In genomic region chr20:50146732-50147662, GRCh38 we compare ENCODE assay signal across 9 cellular contexts. TPM values are rescaled to one million over a fixed set of nuclear protein-coding genes. Genes with fewer than 3 reads are reported as not detected.
DNase-seq lines count a peak whose midpoint lies in the region; ATAC-seq, FAIRE-seq and TF ChIP-seq lines count a peak whose summit lies in the region.
"Had no signal": no experiment of that assay in that cellular context is flagged by ENCODE, and none has a peak within 500 bp of the region (broad histone marks: within the 10 kb centered on the region; RNA-seq: fewer than 3 reads in every experiment).

No MANE protein-coding gene starts in this region.

- 0 out of 2 replicates have a peak overlapping the region, but pooled peaks have one; percentile 77 for H2BK12ac ChIP-seq in H1 (ENCODE audit: low read depth, low read length)

- no peak overlapping the region for H2BK120ac ChIP-seq in H1 (replicated peaks; ENCODE audit: low read depth, low read length)

- H3K27ac ChIP-seq in H1 (ENCODE audit: low read depth, low read length) (peak overlapping the region; percentile 56), osteoblast (ENCODE audit: low read depth, low read length) (peak overlapping the region; percentile 94), tibial nerve (peak overlapping the region in 3 of 4 donors; percentile 66 to 86 (median 81))
- H3K27ac ChIP-seq: 22Rv1 had no signal

- TF ChIP-seq RAD21 in H1 (IDR thresholded peaks at IDR 0.05 in 1 of 2, conservative IDR thresholded peaks at IDR 0.05 in 1 of 2; ENCODE audit: low read depth in 2 of 2, low read length in 2 of 2) = no peak

- intact Hi-C loops in activated CD4-positive, alpha-beta memory T cell treated with anti-CD3 and anti-CD28 coated beads for 36 hours (cut with micrococcal nuclease) = loop anchor here (1.0 to 2.0 kb wide), 3 partner anchors 19 to 36 kb away; no protein-coding TSS in a partner anchor

- H3K27me3 ChIP-seq in H1 (replicated peaks in 1 of 4; ENCODE audit: control insufficient read depth in 3 of 4, extremely low read depth in 1 of 4, insufficient read depth in 3 of 4, low read length in 3 of 4) = no peaks in the 10 kb centered on the region
- H3K27me3 ChIP-seq in osteoblast (ENCODE audit: insufficient read depth, low read length) = no peaks in the 10 kb centered on the region
- H3K27me3 ChIP-seq in tibial nerve = no peaks in the 10 kb centered on the region

- H3K79me1 ChIP-seq in H1 (ENCODE audit: low read depth, low read length) = peaks cover 24% of the 10 kb centered on the region

- no peak overlapping the region; a peak in 2 of 7 replicates for H3K9ac ChIP-seq in H1 (replicated peaks in 1 of 4; ENCODE audit: extremely low read depth in 1 of 4, low read depth in 3 of 4, low read length in 3 of 4)

- H4K20me1 ChIP-seq in H1 (replicated peaks in 1 of 2; ENCODE audit: control insufficient read depth in 1 of 2, insufficient read depth in 2 of 2, low read length in 2 of 2) (peaks cover 15 to 23% of the 10 kb centered on the region in 2 experiments), osteoblast (ENCODE audit: insufficient read depth, low read length) (peaks cover 26% of the 10 kb centered on the region)

- no peak overlapping the region for H3K14ac ChIP-seq in H1 (ENCODE audit: insufficient read length)

- H4K5ac ChIP-seq in H1 (ENCODE audit: insufficient read length, low read depth, low read length) = no peak overlapping the region

- H4K8ac ChIP-seq in H1 (ENCODE audit: extremely low read depth, insufficient read depth, low read length) = no peak overlapping the region

- in situ Hi-C loops in KBM-7 (cut with MboI; ENCODE audit: low pct_unique_long_range_greater_than_20kb, low sequenced_read_pairs) = no loop called here

- peak overlapping the region; percentile 3; the same call in 1 of the 2 replicates for H3K18ac ChIP-seq in H1 (ENCODE audit: extremely low read depth, low read length)

- H3K56ac ChIP-seq in H1 (replicated peaks; ENCODE audit: insufficient read length, low read depth, low read length) = no peak overlapping the region

- no peak for FAIRE-seq in H1 (lab: Jason Lieb, UNC)

- peak overlapping the region; percentile 23; the same call in 1 of the 2 replicates for H2BK15ac ChIP-seq in H1 (ENCODE audit: low read length)

- no peaks in the 10 kb centered on the region for H3K9me3 Mint-ChIP-seq in activated CD4-positive, alpha-beta memory T cell treated with anti-CD3 and anti-CD28 coated beads for 36 hours

- H3K36me3 Mint-ChIP-seq in activated CD4-positive, alpha-beta memory T cell treated with anti-CD3 and anti-CD28 coated beads for 36 hours = peaks cover 24% of the 10 kb centered on the region

- no peak overlapping the region for H3K23ac ChIP-seq in H1 (ENCODE audit: insufficient read length)

- POLR2A ChIA-PET in activated CD4-positive, alpha-beta memory T cell treated with anti-CD3 and anti-CD28 coated beads for 36 hours (lab: Charles Lee) = interaction anchor here (0.6 to 1.6 kb wide), 5 partner anchors 25 to 211 kb away, joined by 3 to 5 read pairs (median 3); partner anchors contain the start of gene RNF114
- POLR2A ChIA-PET in H1 (lab: Charles Lee; ENCODE audit: partially characterized antibody) = interaction anchor here (0.8 to 1.3 kb wide), 4 partner anchors 9 to 73 kb away, joined by 3 to 5 read pairs (median 4); no protein-coding TSS in a partner anchor

- H3K4me3 ChIP-seq in H1 (ENCODE audit: extremely low read depth in 1 of 4, insufficient read depth in 2 of 4, low read depth in 3 of 4, low read length in 4 of 4) (no peak overlapping the region), osteoblast (ENCODE audit: insufficient read depth, low read length) (peak overlapping the region; percentile 19), tibial nerve (no peak overlapping the region)

- no peaks in the 10 kb centered on the region for H3K23me2 ChIP-seq in H1 (ENCODE audit: low read depth, low read length)

- H3K4me1 ChIP-seq in H1 (replicated peaks in 1 of 4; ENCODE audit: control insufficient read depth in 3 of 4, insufficient read depth in 4 of 4, low read length in 3 of 4) (peaks cover 14 to 26% (median 19%) of the 10 kb centered on the region in 4 experiments), osteoblast (ENCODE audit: insufficient read depth, low read length) (peaks cover 58% of the 10 kb centered on the region), tibial nerve (peaks cover 0 to 78% (median 30%) of the 10 kb centered on the region in 4 donors)

- ATAC-seq in HG03108 (IDR thresholded peaks at IDR 0.05; ENCODE audit: unreplicated experiment) = no peak

- H2AK5ac ChIP-seq in H1 (ENCODE audit: low read depth, low read length) = no peak overlapping the region

- H3K4me3 Mint-ChIP-seq in activated CD4-positive, alpha-beta memory T cell treated with anti-CD3 and anti-CD28 coated beads for 36 hours = peak overlapping the region; percentile 73

- H3K27ac Mint-ChIP-seq in activated CD4-positive, alpha-beta memory T cell treated with anti-CD3 and anti-CD28 coated beads for 36 hours = peak overlapping the region; percentile 99

- TF ChIP-seq POLR2A in H1 (IDR thresholded peaks at IDR 0.05; ENCODE audit: control extremely low read depth in 1 of 2, low read depth in 2 of 2, low read length in 2 of 2) = no peak
- TF ChIP-seq POLR2A in tibial nerve (IDR thresholded peaks at IDR 0.05) = no peak

- peak; percentile 38 for DNase-seq in NCI-H1436 (lab: John Stamatoyannopoulos, UW)
- no peak for DNase-seq in NCI-H1436 treated with DMSO at 0.1 percent for 48 hours (lab: John Stamatoyannopoulos, UW)
- peak; percentile 88 for DNase-seq in KBM-7
- peak; percentile 89 for DNase-seq in activated CD4-positive, alpha-beta memory T cell treated with anti-CD3 and anti-CD28 coated beads for 36 hours
- DNase-seq in H1 (ENCODE audit: low read depth in 1 of 2, low spot score in 2 of 2) = no peak
- DNase-seq in osteoblast (ENCODE audit: insufficient read length, low spot score, missing footprints) = peak; percentile 84
- DNase-seq in tibial nerve (ENCODE audit: low spot score in 2 of 2) = no peak

- peaks cover 67% of the 10 kb centered on the region for H3K4me1 Mint-ChIP-seq in activated CD4-positive, alpha-beta memory T cell treated with anti-CD3 and anti-CD28 coated beads for 36 hours (ENCODE audit: low read depth)

- peak overlapping the region; percentile 81; the same call in 1 of the 2 replicates for H2BK5ac ChIP-seq in H1 (ENCODE audit: low read depth, low read length)

- CTCF ChIA-PET in activated CD4-positive, alpha-beta memory T cell treated with anti-CD3 and anti-CD28 coated beads for 36 hours (lab: Charles Lee) = interaction anchor here (0.8 to 2.8 kb wide), 9 partner anchors 19 to 76 kb away, joined by 3 to 15 read pairs (median 4); no protein-coding TSS in a partner anchor
- CTCF ChIA-PET in H1 (lab: Charles Lee; ENCODE audit: partially characterized antibody) = interaction anchor here (0.6 to 8.5 kb wide), 14 partner anchors 9 to 75 kb away, joined by 3 to 141 read pairs (median 4); no protein-coding TSS in a partner anchor

- H3K9me3 ChIP-seq in H1 (ENCODE audit: insufficient read depth in 2 of 2, low read depth in 1 of 2, low read length in 1 of 2) (no peaks in the 10 kb centered on the region), osteoblast (ENCODE audit: low read depth, low read length) (no peaks in the 10 kb centered on the region), tibial nerve (no peaks in the 10 kb centered on the region)

- H3K4me2 ChIP-seq in H1 (ENCODE audit: insufficient read depth in 1 of 2, low read depth in 2 of 2, low read length in 2 of 2) = peak overlapping the region in 1 of 2 experiments; percentile 12; a peak in 1 of 4 replicates
- peak overlapping the region; percentile 26 for H3K4me2 ChIP-seq in osteoblast (ENCODE audit: insufficient read depth, low read length)

- H3K79me2 ChIP-seq in H1 (ENCODE audit: control insufficient read depth in 1 of 2, insufficient read depth in 2 of 2, low read length in 2 of 2) (peaks cover 0 to 65% of the 10 kb centered on the region in 2 experiments; a peak in 2 of 4 replicates), osteoblast (ENCODE audit: insufficient read depth, low read length) (peaks cover 82% of the 10 kb centered on the region)

- H3K36me3 ChIP-seq in H1 (ENCODE audit: control insufficient read depth in 2 of 4, insufficient read depth in 4 of 4, low read length in 3 of 4) (peaks cover 0 to 22% (median 5%) of the 10 kb centered on the region in 4 experiments; a peak in 4 of 8 replicates), osteoblast (ENCODE audit: insufficient read depth, low read length) (peaks cover 37% of the 10 kb centered on the region), tibial nerve (peaks cover 0 to 31% (median 3%) of the 10 kb centered on the region in 3 donors)

- peak overlapping the region; percentile 46 for H4K91ac ChIP-seq in H1 (replicated peaks; ENCODE audit: insufficient read length, low read length)

- WGBS in H1 (ENCODE audit: extremely low coverage in 1 of 2, insufficient coverage in 1 of 2, insufficient read length in 1 of 2, insufficient replicate concordance in 2 of 2, low coverage in 1 of 2, low lambda C conversion rate in 2 of 2, missing lambda C conversion rate in 1 of 2), 2 experiments = 76% methylated on average over 17 of the region's 17 CpGs; no CpG with 5 or more reads in 1 of the 2 experiments
- WGBS in tibial nerve, 2 donors = 47 to 50% methylated on average over 17 of the region's 17 CpGs

- H3K4ac ChIP-seq in H1 (replicated peaks; ENCODE audit: insufficient read length, low read depth, low read length) = no peak overlapping the region

- H3K27me3 Mint-ChIP-seq in activated CD4-positive, alpha-beta memory T cell treated with anti-CD3 and anti-CD28 coated beads for 36 hours = no peaks in the 10 kb centered on the region

- H2AFZ ChIP-seq in H1 (ENCODE audit: low read length) (no peak overlapping the region), osteoblast (ENCODE audit: low read length) (no peak overlapping the region)

- TF ChIP-seq EP300 in H1 (IDR thresholded peaks at IDR 0.05; ENCODE audit: borderline replicate concordance in 1 of 2, low read depth in 2 of 2, low read length in 2 of 2) = no peak
- peak in 1 of 2 donors; percentile 35 for TF ChIP-seq EP300 in tibial nerve (IDR thresholded peaks at IDR 0.05)

- no peak for TF ChIP-seq CTCF in H1 (IDR thresholded peaks at IDR 0.05; ENCODE audit: control extremely low read depth in 1 of 3, insufficient read depth in 1 of 3, low read depth in 1 of 3, low read length in 3 of 3)
- TF ChIP-seq CTCF in osteoblast (IDR thresholded peaks at IDR 0.05; ENCODE audit: extremely low read depth, low read depth, low read length) = no peak
- no peak for TF ChIP-seq CTCF in tibial nerve (IDR thresholded peaks at IDR 0.05)

- H2BK20ac ChIP-seq in H1 (ENCODE audit: low read length) = no peak overlapping the region

RNA-seq across cellular contexts. Expression of gene PEDS1, which starts 6.5 kb away (rescaled TPM):
- total RNA-seq in activated CD4-positive, alpha-beta memory T cell treated with anti-CD3 and anti-CD28 coated beads for 36 hours = 10 to 100 TPM; 15.0 to 16.9 TPM
- total RNA-seq in H1 (2021; fragmentation: NEBNext Ultra II Directional; extraction: Animal tissue kit (Norgen Biotek cat#: 25700)) = 28.9 and 33.3 TPM in 2 replicates
- polyA plus RNA-seq in H1 (2011; rRNA removed) = 75.9 and 82.7 TPM in 2 replicates
- polyA plus RNA-seq in H1 (2011; cell fraction: cytosol; rRNA removed) = 32.6 TPM
- 44.3 TPM for polyA plus RNA-seq in H1 (2011; cell fraction: nucleus; rRNA removed)
- polyA plus RNA-seq in H1 (2012, experiment 1 of 2) = 23.4 to 37.5 TPM (median 32.2 TPM) in 4 replicates
- polyA plus RNA-seq in H1 (2012, experiment 2 of 2) = 31.5 TPM
- polyA plus RNA-seq in H1 (2013, experiment 1 of 2) = 51.2 TPM
- 59.3 TPM for polyA plus RNA-seq in H1 (2013, experiment 2 of 2)
- polyA minus RNA-seq in H1 (2011; rRNA and poly(A)+ RNA removed) = 63.8 and 102 TPM in 2 replicates
- 37.4 TPM for polyA minus RNA-seq in H1 (2011; cell fraction: cytosol; rRNA and poly(A)+ RNA removed)
- 12.9 TPM for polyA minus RNA-seq in H1 (2011; cell fraction: nucleus; rRNA and poly(A)+ RNA removed)
- total RNA-seq in osteoblast (33.3 and 37.6 TPM in 2 replicates), tibial nerve (10 to 100 TPM; 26.4 to 36.7 (median 35.5) TPM)

RNA-seq across cellular contexts. Expression of gene UBE2V1, which starts 34.0 kb away (rescaled TPM):
- 100 to 1,000 TPM; 167 to 172 TPM for total RNA-seq in activated CD4-positive, alpha-beta memory T cell treated with anti-CD3 and anti-CD28 coated beads for 36 hours
- total RNA-seq in H1 (2021; fragmentation: NEBNext Ultra II Directional; extraction: Animal tissue kit (Norgen Biotek cat#: 25700)) = 184 and 185 TPM in 2 replicates
- polyA plus RNA-seq in H1 (2011; rRNA removed) = 131 and 141 TPM in 2 replicates
- 114 TPM for polyA plus RNA-seq in H1 (2011; cell fraction: cytosol; rRNA removed)
- polyA plus RNA-seq in H1 (2011; cell fraction: nucleus; rRNA removed) = 64.5 TPM
- 130 to 225 TPM (median 146 TPM) in 4 replicates for polyA plus RNA-seq in H1 (2012, experiment 1 of 2)
- 129 TPM for polyA plus RNA-seq in H1 (2012, experiment 2 of 2)
- polyA plus RNA-seq in H1 (2013, experiment 1 of 2) = 239 TPM
- polyA plus RNA-seq in H1 (2013, experiment 2 of 2) = 238 TPM
- polyA minus RNA-seq in H1 (2011; rRNA and poly(A)+ RNA removed) = 96.4 and 107 TPM in 2 replicates
- 47.3 TPM for polyA minus RNA-seq in H1 (2011; cell fraction: cytosol; rRNA and poly(A)+ RNA removed)
- 89.1 TPM for polyA minus RNA-seq in H1 (2011; cell fraction: nucleus; rRNA and poly(A)+ RNA removed)
- total RNA-seq in osteoblast (90.8 and 100 TPM in 2 replicates), tibial nerve (10 to 100 TPM; 58.8 to 86.7 (median 77.3) TPM)

RNA-seq across cellular contexts. Expression of gene CEBPB, which starts 43.6 kb away (rescaled TPM):
- total RNA-seq in activated CD4-positive, alpha-beta memory T cell treated with anti-CD3 and anti-CD28 coated beads for 36 hours = 10 to 100 TPM; 53.3 to 56.5 TPM
- 24.1 and 24.5 TPM in 2 replicates for total RNA-seq in H1 (2021; fragmentation: NEBNext Ultra II Directional; extraction: Animal tissue kit (Norgen Biotek cat#: 25700))
- polyA plus RNA-seq in H1 (2011; rRNA removed) = 7.1 and 13.1 TPM in 2 replicates
- polyA plus RNA-seq in H1 (2011; cell fraction: cytosol; rRNA removed) = 16.1 TPM
- 10.5 TPM for polyA plus RNA-seq in H1 (2011; cell fraction: nucleus; rRNA removed)
- polyA plus RNA-seq in H1 (2012, experiment 1 of 2) = 6.1 to 8.3 TPM (median 7.2 TPM) in 4 replicates
- 4.8 TPM for polyA plus RNA-seq in H1 (2012, experiment 2 of 2)
- polyA plus RNA-seq in H1 (2013, experiment 1 of 2) = 15.1 TPM
- polyA plus RNA-seq in H1 (2013, experiment 2 of 2) = 15.0 TPM
- 1.3 and 1.4 TPM in 2 replicates for polyA minus RNA-seq in H1 (2011; rRNA and poly(A)+ RNA removed)
- polyA minus RNA-seq in H1 (2011; cell fraction: cytosol; rRNA and poly(A)+ RNA removed) = 18.6 TPM
- 16.1 TPM for polyA minus RNA-seq in H1 (2011; cell fraction: nucleus; rRNA and poly(A)+ RNA removed)
- total RNA-seq in osteoblast (75.7 and 79.3 TPM in 2 replicates), tibial nerve (100 to 1,000 TPM; 202 to 524 (median 275) TPM)

Comparison
In these comparisons a context has a peak if more than half of its experiments do, and no peak if none do; other contexts are left out.
1. DNase-seq: peak in NCI-H1436 (single experiment), KBM-7 (single experiment), activated CD4-positive, alpha-beta memory T cell treated with anti-CD3 and anti-CD28 coated beads for 36 hours (single experiment) and osteoblast (single experiment); none in NCI-H1436 treated with DMSO at 0.1 percent for 48 hours (single experiment), H1 (0 of 2) and tibial nerve (0 of 2).
2. Peak in every context shown above with its lines, with median percentiles within 50 percentile points of each other: H3K27ac ChIP-seq.